In the genomic region with DNA sequence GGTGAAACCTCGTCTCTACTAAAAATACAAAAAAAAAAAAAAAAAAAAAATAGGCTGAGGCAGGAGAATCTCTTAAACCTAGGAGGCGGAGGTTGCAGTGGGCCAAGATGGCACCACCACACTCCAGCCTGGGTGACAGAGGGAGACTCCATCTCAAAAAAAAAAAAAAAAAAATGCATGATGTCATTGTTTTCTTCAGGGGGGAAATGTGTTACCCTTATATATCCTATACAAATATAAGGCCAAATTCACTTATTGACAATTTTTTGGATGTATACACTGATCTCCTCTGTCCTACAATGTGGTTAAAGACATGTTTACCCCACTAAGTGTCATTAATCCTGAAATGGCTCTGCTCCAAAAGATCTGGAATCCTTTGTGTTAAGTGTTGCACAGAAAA, we compare ENCODE assay signal across 23 cellular contexts.
"Had no signal": no experiment of that assay in that cellular context is flagged by ENCODE, and none has a peak within 500 bp of the region (broad histone marks: within the 10 kb centered on the region; RNA-seq: fewer than 3 reads in every experiment).

No MANE protein-coding gene starts in this region.

- H3K9me3 ChIP-seq: left lung, lower lobe of right lung, pancreas, prostate gland, sigmoid colon, spleen, tibial nerve, uterus had no signal

- H3K4me3 ChIP-seq: left lung, lower lobe of right lung, pancreas, prostate gland, sigmoid colon, spleen, tibial nerve, uterus had no signal

- H3K4me1 ChIP-seq: left lung, lower lobe of right lung, pancreas, prostate gland, sigmoid colon, spleen, tibial nerve, uterus had no signal

- DNase-seq: hypothalamus; immature natural killer cell; kidney; left colon; left lung; lower lobe of right lung; mammary epithelial cell; mesenchymal stem cell; naive thymus-derived CD8-positive, alpha-beta T cell; nucleus accumbens; pancreas; posterior cingulate gyrus; retina; right cardiac atrium; sigmoid colon; small intestine; spleen; stimulated activated CD4-positive, alpha-beta T cell treated with anti-CD3 and anti-CD28 coated beads, Interleukin-4, amount 100 ng/mL, for 24 hours; stimulated activated naive CD4-positive, alpha-beta T cell; substantia nigra; uterus had no signal

- H3K36me3 ChIP-seq: left lung, lower lobe of right lung, pancreas, prostate gland, sigmoid colon, spleen, tibial nerve, uterus had no signal

- H3K27ac ChIP-seq: left lung, lower lobe of right lung, pancreas, prostate gland, sigmoid colon, spleen, tibial nerve, uterus had no signal
